ENCODE assay signal across 8 cellular contexts in genomic region chr16:14303182-14303618, GRCh38.
A peak's percentile ranks its signal among the peaks of the same experiment; 100 is the strongest.
DNase-seq lines count a peak whose midpoint lies in the region; ATAC-seq and TF ChIP-seq lines count a peak whose summit lies in the region.

No MANE protein-coding gene starts in this region.

- DNase-seq in heart right ventricle (no peak), cardiac septum (ENCODE audit: low spot score) (no peak), lower lobe of right lung (no peak), NOMO-1 treated with DMSO at 0.1 percent for 48 hours (lab: John Stamatoyannopoulos, UW; ENCODE audit: unreplicated experiment) (no peak), HPDE6-E6E7 (ENCODE audit: extremely low spot score) (no peak)

- peaks cover 0 to 52% (median 36%) of the 10 kb centered on the region in 9 donors for H3K4me1 ChIP-seq in heart right ventricle
- H3K4me1 ChIP-seq in lower lobe of right lung = peaks cover 8% of the 10 kb centered on the region
- no peaks in the 10 kb centered on the region for H3K4me1 ChIP-seq in urinary bladder (ENCODE audit: insufficient read depth)

- H3K27me3 Mint-ChIP-seq in brain = peaks cover 59% of the 10 kb centered on the region

- peak overlapping the region; percentile 81 to 87 (median 85) for H3K4me3 Mint-ChIP-seq in brain

- H3K4me3 ChIP-seq in heart right ventricle = peak overlapping the region; percentile 72 to 99 (median 91)
- peak overlapping the region; percentile 74 for H3K4me3 ChIP-seq in lower lobe of right lung
- peak overlapping the region; percentile 96 for H3K4me3 ChIP-seq in urinary bladder (ENCODE audit: low read depth, low read length)

- peaks cover 0 to 6% (median 3%) of the 10 kb centered on the region in 5 experiments for H3K9me3 Mint-ChIP-seq in brain

- no peaks in the 10 kb centered on the region for H3K36me3 Mint-ChIP-seq in brain

- peak overlapping the region; percentile 52 to 95 (median 86) for H3K27ac ChIP-seq in heart right ventricle
- no peak overlapping the region for H3K27ac ChIP-seq in lower lobe of right lung
- H3K27ac ChIP-seq in urinary bladder (ENCODE audit: low read depth) = no peak overlapping the region

- ATAC-seq in heart right ventricle (no peak), lower lobe of right lung (no peak), GM18861 (IDR thresholded peaks at IDR 0.05; ENCODE audit: unreplicated experiment) (no peak)

- WGBS in heart right ventricle, 2 donors = 3 to 6% methylated on average over 14 of the region's 14 CpGs
- 3% methylated on average over 14 of the region's 14 CpGs for WGBS in urinary bladder

- H3K4me1 Mint-ChIP-seq in brain = peaks cover 59% of the 10 kb centered on the region

- H3K27me3 ChIP-seq in heart right ventricle (peaks cover 0 to 49% (median 0%) of the 10 kb centered on the region in 7 donors), lower lobe of right lung (ENCODE audit: low read depth) (peaks cover 13% of the 10 kb centered on the region)

- H3K27ac Mint-ChIP-seq in brain = peak overlapping the region in 4 of 5 experiments; percentile 32 to 76 (median 36)

- H3K9me3 ChIP-seq in heart right ventricle (no peaks in the 10 kb centered on the region), lower lobe of right lung (no peaks in the 10 kb centered on the region)

- TF ChIP-seq CTCF in heart right ventricle (IDR thresholded peaks at IDR 0.05) (no peak), brain (conservative IDR thresholded peaks at IDR 0.05) (no peak), lower lobe of right lung (IDR thresholded peaks at IDR 0.05) (no peak)

- H3K36me3 ChIP-seq in heart right ventricle (no peaks in the 10 kb centered on the region), lower lobe of right lung (no peaks in the 10 kb centered on the region), urinary bladder (ENCODE audit: insufficient read depth) (no peaks in the 10 kb centered on the region)

- intact Hi-C loops in heart right ventricle (cut with DNase I) (loop anchor here in 6 of 10 donors (5.0 to 10.0 kb wide), 5 partner anchors 94 to 224 kb away; no protein-coding TSS in a partner anchor), cardiac septum (cut with DNase I) (loop anchor here (5.0 to 10.0 kb wide), 3 partner anchors 102 to 199 kb away; no protein-coding TSS in a partner anchor), lower lobe of right lung (cut with DNase I) (loop anchor here (10.0 kb wide), 1 partner anchor 222 kb away; no protein-coding TSS in a partner anchor)

Comparison
In these comparisons a context has a peak if more than half of its experiments do, and no peak if none do; other contexts are left out.
1. H3K27ac ChIP-seq: peak in heart right ventricle (10 of 10); none in lower lobe of right lung (single experiment) and urinary bladder (single experiment).
2. Peak in every context shown above with its lines, with median percentiles within 50 percentile points of each other: H3K4me3 ChIP-seq.